Comparison of ENCODE assay signal across 7 cellular contexts in the genomic region with DNA sequence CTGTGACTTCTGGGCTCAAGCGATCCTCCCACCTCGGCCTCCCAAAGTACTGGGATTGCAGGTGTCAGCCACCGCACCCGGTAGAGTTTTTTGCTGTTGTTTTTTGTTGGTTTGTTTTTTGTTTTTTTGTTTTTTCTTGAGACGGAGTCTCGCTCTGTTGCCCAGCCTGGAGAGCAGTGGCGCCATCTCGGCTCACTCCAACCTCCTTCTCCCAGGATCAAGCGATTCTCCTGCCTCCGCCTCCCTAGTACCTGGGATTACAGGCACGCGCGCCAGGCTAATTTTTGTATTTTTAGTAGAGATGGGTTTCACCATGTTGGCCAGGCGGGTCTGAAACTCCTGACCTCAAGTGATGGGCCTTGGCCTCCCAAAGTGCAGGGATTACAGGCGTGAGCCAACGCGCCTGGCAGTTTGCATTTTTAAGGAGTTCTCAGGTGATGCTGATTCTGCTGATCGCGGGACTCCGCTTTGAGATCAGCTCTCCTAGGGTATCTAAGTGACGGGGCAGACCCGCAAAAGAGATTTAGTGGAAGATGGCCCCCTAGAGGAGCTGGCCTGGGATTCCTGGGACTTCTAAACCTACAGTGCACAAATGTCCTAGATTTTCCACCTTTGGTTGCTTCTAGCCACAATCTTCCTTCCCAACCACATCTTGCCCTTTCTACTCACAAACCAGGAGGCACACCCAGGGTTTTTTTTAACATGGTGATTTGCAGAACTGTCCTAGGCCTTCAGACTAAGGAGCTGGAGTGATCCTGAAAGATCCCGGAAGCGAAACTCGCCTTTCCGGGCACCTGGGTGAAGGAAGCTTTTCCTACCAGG. TPM values are rescaled to one million over a fixed set of nuclear protein-coding genes. Genes with fewer than 3 reads are reported as not detected.
DNase-seq lines count a peak whose midpoint lies in the region; ATAC-seq lines count a peak whose summit lies in the region.

No MANE protein-coding gene starts in this region.

- DNase-seq in Daoy (ENCODE audit: low read depth) (peak; percentile 45), adipocyte (ENCODE audit: low read depth) (peak; percentile 49), iPS-NIHi11 (ENCODE audit: low spot score) (peak; percentile 54)
- no peak for DNase-seq in stimulated activated CD4-positive, alpha-beta T cell treated with anti-CD3 and anti-CD28 coated beads, Interleukin-4, amount 100 ng/mL, for 4 hours

- WGBS in thymus, result 82% methylated on average over 26 of the region's 26 CpGs

- peak overlapping the region; percentile 78 for H3K9ac ChIP-seq in adipocyte (ENCODE audit: low read length)

- no peaks in the 10 kb centered on the region for H3K27me3 ChIP-seq in adipocyte (replicated peaks; ENCODE audit: control insufficient read depth, insufficient read depth, low read length)
- no peaks in the 10 kb centered on the region for H3K27me3 ChIP-seq in thymus (ENCODE audit: control insufficient read depth, insufficient read depth)

- H3K27ac ChIP-seq in KOPT-K1 (ENCODE audit: low read depth, low read length, poor library complexity, severe bottlenecking) (peak overlapping the region; percentile 87), thymus (ENCODE audit: low read depth) (no peak overlapping the region)

- H3K36me3 ChIP-seq in KOPT-K1 (ENCODE audit: insufficient read depth, low read length) (peaks cover under 1% of the 10 kb centered on the region; the same call in 1 of the 2 replicates), adipocyte (ENCODE audit: control insufficient read depth, insufficient read depth, low read length, severe bottlenecking) (no peaks in the 10 kb centered on the region), thymus (ENCODE audit: control insufficient read depth, insufficient read depth) (no peaks in the 10 kb centered on the region)

- peaks cover 7% of the 10 kb centered on the region for H3K4me1 ChIP-seq in adipocyte (ENCODE audit: control insufficient read depth, insufficient read depth, low read length)
- peaks cover 7% of the 10 kb centered on the region for H3K4me1 ChIP-seq in thymus (ENCODE audit: control insufficient read depth, insufficient read depth, low read length)

- H3K9me3 ChIP-seq in KOPT-K1 (ENCODE audit: insufficient read depth, low read length, poor library complexity, severe bottlenecking) (no peaks in the 10 kb centered on the region), adipocyte (ENCODE audit: control insufficient read depth, low read length) (no peaks in the 10 kb centered on the region), thymus (ENCODE audit: control insufficient read depth) (no peaks in the 10 kb centered on the region)

- H3K4me3 ChIP-seq in adipocyte (ENCODE audit: low read length), result peak overlapping the region; percentile 93
- H3K4me3 ChIP-seq in thymus (ENCODE audit: low read length), result peak overlapping the region; percentile 87

- no peak for ATAC-seq in HG03571 (IDR thresholded peaks at IDR 0.05; ENCODE audit: unreplicated experiment)

RNA-seq across cellular contexts. Expression of gene DPPA5, which starts 45.2 kb away (rescaled TPM):
- total RNA-seq in Daoy (2014; rRNA removed; shearing (Covaris generic)), result not detected in 2 replicates
- polyA plus RNA-seq in thymus, result 0.39 TPM

RNA-seq across cellular contexts. Expression of gene KHDC1, which starts 45.9 kb away (rescaled TPM):
- total RNA-seq in Daoy (2014; rRNA removed; shearing (Covaris generic)), result 5.8 and 6.2 TPM in 2 replicates
- 4.1 TPM for polyA plus RNA-seq in thymus

RNA-seq across cellular contexts. Expression of gene KHDC3L, which starts 53.5 kb away (rescaled TPM):
- total RNA-seq in Daoy (2014; rRNA removed; shearing (Covaris generic)), result not detected in 2 replicates
- 0.68 TPM for polyA plus RNA-seq in thymus

Comparison
In these comparisons a context has a peak if more than half of its experiments do, and no peak if none do; other contexts are left out.
1. DNase-seq: peak in Daoy (single experiment), adipocyte (single experiment) and iPS-NIHi11 (single experiment); none in stimulated activated CD4-positive, alpha-beta T cell treated with anti-CD3 and anti-CD28 coated beads, Interleukin-4, amount 100 ng/mL, for 4 hours (0 of 2).